ENCODE assay signal across 1 cellular context in the genomic region with DNA sequence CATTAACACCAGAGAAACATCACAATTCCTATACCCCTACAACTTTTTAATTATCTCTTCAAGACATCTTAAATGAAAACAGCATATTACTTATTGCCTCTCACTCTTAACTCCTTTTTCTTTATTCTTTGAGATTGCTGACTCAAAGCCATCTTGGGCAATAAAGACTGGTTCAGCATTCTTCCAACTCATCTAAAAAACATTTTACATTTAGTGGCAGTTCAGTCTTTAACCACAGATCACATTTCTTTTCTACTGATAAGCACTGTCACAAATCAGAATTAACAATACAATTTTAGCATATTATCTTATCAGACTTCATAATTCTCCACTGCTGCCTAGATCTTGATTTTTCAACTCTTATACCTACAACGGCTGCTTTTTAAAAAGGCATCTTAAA.
TF ChIP-seq lines count a peak whose summit lies in the region.

No MANE protein-coding gene starts in this region.

TF ChIP-seq in GM12878, 131 proteins besides CTCF, POLR2A, EP300 and RAD21 (continued from another document):
- TF ChIP-seq, protein P1, sequence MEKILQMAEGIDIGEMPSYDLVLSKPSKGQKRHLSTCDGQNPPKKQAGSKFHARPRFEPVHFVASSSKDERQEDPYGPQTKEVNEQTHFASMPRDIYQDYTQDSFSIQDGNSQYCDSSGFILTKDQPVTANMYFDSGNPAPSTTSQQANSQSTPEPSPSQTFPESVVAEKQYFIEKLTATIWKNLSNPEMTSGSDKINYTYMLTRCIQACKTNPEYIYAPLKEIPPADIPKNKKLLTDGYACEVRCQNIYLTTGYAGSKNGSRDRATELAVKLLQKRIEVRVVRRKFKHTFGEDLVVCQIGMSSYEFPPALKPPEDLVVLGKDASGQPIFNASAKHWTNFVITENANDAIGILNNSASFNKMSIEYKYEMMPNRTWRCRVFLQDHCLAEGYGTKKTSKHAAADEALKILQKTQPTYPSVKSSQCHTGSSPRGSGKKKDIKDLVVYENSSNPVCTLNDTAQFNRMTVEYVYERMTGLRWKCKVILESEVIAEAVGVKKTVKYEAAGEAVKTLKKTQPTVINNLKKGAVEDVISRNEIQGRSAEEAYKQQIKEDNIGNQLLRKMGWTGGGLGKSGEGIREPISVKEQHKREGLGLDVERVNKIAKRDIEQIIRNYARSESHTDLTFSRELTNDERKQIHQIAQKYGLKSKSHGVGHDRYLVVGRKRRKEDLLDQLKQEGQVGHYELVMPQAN (conservative IDR thresholded peaks at IDR 0.05) = no peak
- no peak for TF ChIP-seq TARDBP (IDR thresholded peaks at IDR 0.05; ENCODE audit: borderline replicate concordance)
- no peak for TF ChIP-seq RAD51 (IDR thresholded peaks at IDR 0.05)
- no peak for TF ChIP-seq CHD1 (IDR thresholded peaks at IDR 0.05; ENCODE audit: low read depth, low read length)
- TF ChIP-seq POLR2AphosphoS2 (IDR thresholded peaks at IDR 0.05; ENCODE audit: low read depth, low read length) = no peak
- no peak for TF ChIP-seq HCFC1 (IDR thresholded peaks at IDR 0.05; ENCODE audit: low read length)
- TF ChIP-seq PAX8 (IDR thresholded peaks at IDR 0.05) = no peak
- no peak for TF ChIP-seq SRF (IDR thresholded peaks at IDR 0.05; ENCODE audit: low read depth in 2 of 2, low read length in 2 of 2)
- no peak for TF ChIP-seq POLR2AphosphoS5 (IDR thresholded peaks at IDR 0.05; ENCODE audit: low read length)
- TF ChIP-seq, protein P2, sequence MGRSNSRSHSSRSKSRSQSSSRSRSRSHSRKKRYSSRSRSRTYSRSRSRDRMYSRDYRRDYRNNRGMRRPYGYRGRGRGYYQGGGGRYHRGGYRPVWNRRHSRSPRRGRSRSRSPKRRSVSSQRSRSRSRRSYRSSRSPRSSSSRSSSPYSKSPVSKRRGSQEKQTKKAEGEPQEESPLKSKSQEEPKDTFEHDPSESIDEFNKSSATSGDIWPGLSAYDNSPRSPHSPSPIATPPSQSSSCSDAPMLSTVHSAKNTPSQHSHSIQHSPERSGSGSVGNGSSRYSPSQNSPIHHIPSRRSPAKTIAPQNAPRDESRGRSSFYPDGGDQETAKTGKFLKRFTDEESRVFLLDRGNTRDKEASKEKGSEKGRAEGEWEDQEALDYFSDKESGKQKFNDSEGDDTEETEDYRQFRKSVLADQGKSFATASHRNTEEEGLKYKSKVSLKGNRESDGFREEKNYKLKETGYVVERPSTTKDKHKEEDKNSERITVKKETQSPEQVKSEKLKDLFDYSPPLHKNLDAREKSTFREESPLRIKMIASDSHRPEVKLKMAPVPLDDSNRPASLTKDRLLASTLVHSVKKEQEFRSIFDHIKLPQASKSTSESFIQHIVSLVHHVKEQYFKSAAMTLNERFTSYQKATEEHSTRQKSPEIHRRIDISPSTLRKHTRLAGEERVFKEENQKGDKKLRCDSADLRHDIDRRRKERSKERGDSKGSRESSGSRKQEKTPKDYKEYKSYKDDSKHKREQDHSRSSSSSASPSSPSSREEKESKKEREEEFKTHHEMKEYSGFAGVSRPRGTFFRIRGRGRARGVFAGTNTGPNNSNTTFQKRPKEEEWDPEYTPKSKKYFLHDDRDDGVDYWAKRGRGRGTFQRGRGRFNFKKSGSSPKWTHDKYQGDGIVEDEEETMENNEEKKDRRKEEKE (IDR thresholded peaks at IDR 0.05) = no peak
- TF ChIP-seq TCF12 (IDR thresholded peaks at IDR 0.05; ENCODE audit: low read depth, low read length) = no peak
- no peak for TF ChIP-seq FOXK2 (IDR thresholded peaks at IDR 0.05)
- TF ChIP-seq ASH2L (IDR thresholded peaks at IDR 0.05; ENCODE audit: borderline replicate concordance, low read depth) = no peak
- TF ChIP-seq SMARCA5 (IDR thresholded peaks at IDR 0.05) = no peak
- no peak for TF ChIP-seq CBX3 (IDR thresholded peaks at IDR 0.05; ENCODE audit: borderline replicate concordance, low read depth)
- no peak for TF ChIP-seq HDAC2 (IDR thresholded peaks at IDR 0.05)
